Comparison of ENCODE assay signal across 7 cellular contexts in genomic region chr10:12712984-12713316, GRCh38.
DNase-seq lines count a peak whose midpoint lies in the region; ATAC-seq, FAIRE-seq and TF ChIP-seq lines count a peak whose summit lies in the region.
"Not testable (repeated sequence)": the region's sequence is repeated elsewhere in the genome, so short reads cannot be mapped to it uniquely, and the experiment has no call there.

No MANE protein-coding gene starts in this region.

- not testable (repeated sequence) for H3K27me3 ChIP-seq in DND-41 (ENCODE audit: insufficient read depth, low read length, poor library complexity); HepG2 (ENCODE audit: control insufficient read depth in 1 of 2, insufficient read depth in 2 of 2, low read length in 2 of 2); stomach

- 48% methylated on average over 6 of the region's 6 CpGs for WGBS in HepG2 (ENCODE audit: low lambda C conversion rate)
- 91 to 97% (median 95%) methylated on average over 6 of the region's 6 CpGs for WGBS in stomach, 5 donors

- not testable (repeated sequence) for H3K9me2 ChIP-seq in OCI-LY7 (ENCODE audit: insufficient read depth, low read length)

- not testable (repeated sequence) for H2AFZ ChIP-seq in DND-41 (ENCODE audit: low read depth, low read length); OCI-LY7 (ENCODE audit: low read length); HepG2 (ENCODE audit: low read length)

- H3K79me2 ChIP-seq in DND-41 (ENCODE audit: insufficient read depth, low read length); OCI-LY7 (ENCODE audit: insufficient read depth, low read depth, low read length); HepG2 (ENCODE audit: insufficient read depth, low read length): not testable (repeated sequence)

- not testable (repeated sequence) for H3K9ac ChIP-seq in DND-41 (ENCODE audit: low read depth, low read length); HepG2 (ENCODE audit: insufficient read depth, low read depth, low read length)

- not testable (repeated sequence) for ATAC-seq in DND-41 (ENCODE audit: insufficient read depth, low read depth); HepG2

- CTCF ChIA-PET in HEK293 (lab: Yijun Ruan, JAX) (interaction anchor here (0.6 to 1.2 kb wide), 10 partner anchors 57 to 789 kb away, joined by 3 to 7 read pairs (median 3); no protein-coding TSS in a partner anchor), OCI-LY7 (lab: Charles Lee; ENCODE audit: unreplicated experiment) (interaction anchor here (0.6 kb wide), 1 partner anchor 228 kb away, joined by 3 read pairs; no protein-coding TSS in a partner anchor)
- CTCF ChIA-PET in HepG2 (lab: Yijun Ruan, JAX; ENCODE audit: low intra/inter-chr PET ratio, low total read pairs), result not testable (repeated sequence)

- peaks cover 22% of the 10 kb centered on the region for H3K4me1 ChIP-seq in DND-41 (ENCODE audit: insufficient read depth, low read length)
- peaks cover 16% of the 10 kb centered on the region for H3K4me1 ChIP-seq in HEK293 (ENCODE audit: control insufficient read depth, insufficient read depth, low read length)
- not testable (repeated sequence) for H3K4me1 ChIP-seq in OCI-LY7 (ENCODE audit: insufficient read depth, low read length, poor library complexity, severe bottlenecking); HepG2 (ENCODE audit: insufficient read depth, low read length)
- peaks cover 3 to 34% (median 26%) of the 10 kb centered on the region in 4 donors for H3K4me1 ChIP-seq in stomach

- POLR2A ChIA-PET in HEK293 (lab: Yijun Ruan, JAX); HepG2 (lab: Yijun Ruan, JAX): not testable (repeated sequence)
- POLR2A ChIA-PET in OCI-LY7 (lab: Charles Lee), result interaction anchor here (0.6 to 0.7 kb wide), 2 partner anchors 402 to 450 kb away, joined by 3 to 4 read pairs; no protein-coding TSS in a partner anchor

- not testable (repeated sequence) for TF ChIP-seq EP300 in HepG2 (IDR thresholded peaks at IDR 0.05; ENCODE audit: low read depth in 2 of 2, low read length in 2 of 2); HepG2 (CRISPR knock-in tag; IDR thresholded peaks at IDR 0.05; ENCODE audit: borderline replicate concordance); stomach (IDR thresholded peaks at IDR 0.05)

- H3K27ac Mint-ChIP-seq in dendritic cell treated with granulocyte-macrophage colony-stimulating factor and Interleukin-4, amounts not matched to agents 40 ng/mL and 50 ng/mL, for 4 days, result peak overlapping the region; percentile 11

- H3K27me3 Mint-ChIP-seq in dendritic cell treated with granulocyte-macrophage colony-stimulating factor and Interleukin-4, amounts not matched to agents 40 ng/mL and 50 ng/mL, for 4 days, result not testable (repeated sequence)

- H3K4me1 Mint-ChIP-seq in dendritic cell treated with granulocyte-macrophage colony-stimulating factor and Interleukin-4, amounts not matched to agents 40 ng/mL and 50 ng/mL, for 4 days (ENCODE audit: low read depth), result peaks cover 34% of the 10 kb centered on the region

- H3K9me3 Mint-ChIP-seq in dendritic cell treated with granulocyte-macrophage colony-stimulating factor and Interleukin-4, amounts not matched to agents 40 ng/mL and 50 ng/mL, for 4 days, result not testable (repeated sequence)

- H4K20me1 ChIP-seq in DND-41 (ENCODE audit: insufficient read depth, low read length); OCI-LY7 (ENCODE audit: insufficient read depth, low read length); HepG2 (ENCODE audit: insufficient read depth, low read length): not testable (repeated sequence)

- not testable (repeated sequence) for FAIRE-seq in HepG2 (lab: Jason Lieb, UNC)

- not testable (repeated sequence) for H3K4me3 Mint-ChIP-seq in dendritic cell treated with granulocyte-macrophage colony-stimulating factor and Interleukin-4, amounts not matched to agents 40 ng/mL and 50 ng/mL, for 4 days

- TF ChIP-seq POLR2A in HepG2 (IDR thresholded peaks at IDR 0.05; ENCODE audit: insufficient read depth in 1 of 2, low read depth in 2 of 2, low read length in 2 of 2); stomach (IDR thresholded peaks at IDR 0.05): not testable (repeated sequence)

- intact Hi-C loops in OCI-LY7 (cut with micrococcal nuclease; ENCODE audit: unreplicated experiment); HepG2 (cut with micrococcal nuclease; ENCODE audit: unreplicated experiment): not testable (repeated sequence)
- intact Hi-C loops in dendritic cell treated with granulocyte-macrophage colony-stimulating factor and Interleukin-4, amounts not matched to agents 40 ng/mL and 50 ng/mL, for 4 days (cut with micrococcal nuclease), result loop anchor here (5.0 kb wide), 2 partner anchors 501 to 516 kb away; partner anchors contain the start of genes CDC123 and NUDT5
- intact Hi-C loops in stomach (cut with DNase I; ENCODE audit: low total_unique reads), result loop anchor here (10.0 kb wide), 1 partner anchor 448 kb away; no protein-coding TSS in a partner anchor

- H3K36me3 ChIP-seq in DND-41 (ENCODE audit: insufficient read depth, low read length); HEK293 (ENCODE audit: control insufficient read depth in 2 of 2, insufficient read depth in 1 of 2, low read length in 2 of 2); OCI-LY7 (ENCODE audit: insufficient read depth, low read length); HepG2 (replicated peaks in 1 of 2; ENCODE audit: control insufficient read depth in 1 of 2, insufficient read depth in 2 of 2, low read length in 2 of 2); stomach: not testable (repeated sequence)

- not testable (repeated sequence) for TF ChIP-seq RAD21 in HepG2 (CRISPR knock-in tag; IDR thresholded peaks at IDR 0.05)

- H3K4me2 ChIP-seq in DND-41 (ENCODE audit: insufficient read depth, low read length); OCI-LY7 (ENCODE audit: low read length); HepG2 (ENCODE audit: low read depth, low read length): not testable (repeated sequence)

- not testable (repeated sequence) for H3K36me3 Mint-ChIP-seq in dendritic cell treated with granulocyte-macrophage colony-stimulating factor and Interleukin-4, amounts not matched to agents 40 ng/mL and 50 ng/mL, for 4 days (ENCODE audit: low read depth)

- H3K9me3 ChIP-seq in DND-41 (ENCODE audit: insufficient read depth, low read length, severe bottlenecking); HEK293 (ENCODE audit: control insufficient read depth, insufficient read depth, low read depth, low read length); OCI-LY7 (ENCODE audit: low read length); HepG2 (ENCODE audit: low read length); stomach: not testable (repeated sequence)

- not testable (repeated sequence) for H3K27ac ChIP-seq in DND-41 (ENCODE audit: low read length); HEK293 (ENCODE audit: extremely low read depth, low read depth, low read length); OCI-LY7 (ENCODE audit: low read depth, low read length, poor library complexity, severe bottlenecking); HepG2 (ENCODE audit: extremely low read length, insufficient read depth, low read length); stomach

- in situ Hi-C loops in HepG2 (cut with HindIII; ENCODE audit: extremely low pct_ligation_motif_present, low pct_unique_long_range_greater_than_20kb), result loop anchor here (10.0 kb wide), 1 partner anchor 362 kb away; no protein-coding TSS in a partner anchor

- TF ChIP-seq CTCF in DND-41 (IDR thresholded peaks at IDR 0.05; ENCODE audit: borderline replicate concordance, extremely low read depth, low read length, poor library complexity, severe bottlenecking) (peak; percentile 13), HEK293 (tag by site-specific recombination; IDR thresholded peaks at IDR 0.05) (0 out of 2 replicates have a peak, but pooled peaks have one; percentile 22), OCI-LY7 (conservative IDR thresholded peaks at IDR 0.05; ENCODE audit: low read length) (peak; percentile 60), HepG2 (CRISPR knock-in tag; IDR thresholded peaks at IDR 0.05) (0 out of 2 replicates have a peak, but pooled peaks have one; percentile 5)
- not testable (repeated sequence) for TF ChIP-seq CTCF in stomach (IDR thresholded peaks at IDR 0.05)

- DNase-seq in DND-41; OCI-LY7 (ENCODE audit: low spot score); HepG2 (ENCODE audit: low spot score): not testable (repeated sequence)
- DNase-seq in activated CD8-positive, alpha-beta memory T cell treated with anti-CD3 and anti-CD28 coated beads for 24 hours, result peak; percentile 30
- peak; percentile 20 for DNase-seq in stomach

- not testable (repeated sequence) for BruUV-seq in OCI-LY7 (replicated peaks; lab: Mats Ljungman, UMichigan); HepG2 (replicated peaks; lab: Mats Ljungman, UMichigan)

- H3K4me3 ChIP-seq in DND-41 (ENCODE audit: low read depth in 1 of 2, low read length in 2 of 2); HEK293 (ENCODE audit: low read depth, low read length); OCI-LY7 (ENCODE audit: low read depth, low read length, poor library complexity, severe bottlenecking); HepG2 (replicated peaks in 1 of 3; ENCODE audit: insufficient read depth in 1 of 3, low read depth in 2 of 3, low read length in 3 of 3); stomach: not testable (repeated sequence)
